In the genomic region with DNA sequence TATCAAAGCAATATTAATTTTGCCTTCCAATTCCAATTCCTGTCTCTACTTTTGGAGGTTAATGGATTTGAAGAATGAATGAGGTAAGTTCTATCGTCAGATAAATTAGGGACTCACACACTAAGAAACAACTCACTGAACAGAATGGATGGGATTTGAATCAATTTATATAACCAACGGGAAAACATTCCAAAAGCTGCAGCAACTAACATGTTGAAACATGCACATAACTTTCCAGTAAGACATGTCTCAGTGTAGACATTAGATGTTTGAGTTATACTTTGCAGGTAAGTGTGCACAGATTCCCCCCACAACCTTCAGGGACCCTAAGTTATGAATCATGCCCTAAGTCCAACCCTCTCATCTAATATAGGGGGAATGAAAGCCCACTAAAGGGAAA, we compare ENCODE assay signal across 11 cellular contexts. TPM values are rescaled to one million over a fixed set of nuclear protein-coding genes. Genes with fewer than 3 reads are reported as not detected.
"Had no signal": no experiment of that assay in that cellular context is flagged by ENCODE, and none has a peak within 500 bp of the region (broad histone marks: within the 10 kb centered on the region; RNA-seq: fewer than 3 reads in every experiment).

No MANE protein-coding gene starts in this region.

- H3K27ac ChIP-seq: GM23248, HL-60 had no signal

- ATAC-seq: HCT116, HepG2 had no signal

- H3K4me3 ChIP-seq: GM23248, HAP-1 had no signal

- FAIRE-seq: HepG2 had no signal

- DNase-seq: GM23248, GOT3, H7, HFFc6 had no signal

- H3K36me3 ChIP-seq: HAP-1 had no signal

- H3K9me3 ChIP-seq: HAP-1 had no signal

- H3K4me1 ChIP-seq: HAP-1 had no signal

RNA-seq across cellular contexts. Expression of gene TFDP3, which starts 34.3 kb away (rescaled TPM):
- total RNA-seq: GM23248, H4, H7, HepG2, HFFc6, HT1080 had no signal
- polyA plus RNA-seq: GM23248, HepG2, IgD-negative memory B cell had no signal
